Comparison of ENCODE assay signal across 29 cellular contexts in genomic region chr2:201058914-201059313, GRCh38. TPM values are rescaled to one million over a fixed set of nuclear protein-coding genes. Genes with fewer than 3 reads are reported as not detected.
A peak's percentile ranks its signal among the peaks of the same experiment; 100 is the strongest.
DNase-seq lines count a peak whose midpoint lies in the region; ATAC-seq, FAIRE-seq and TF ChIP-seq lines count a peak whose summit lies in the region.
"Had no signal": no experiment of that assay in that cellular context is flagged by ENCODE, and none has a peak within 500 bp of the region (broad histone marks: within the 10 kb centered on the region; RNA-seq: fewer than 3 reads in every experiment).

No MANE protein-coding gene starts in this region.

- H3K36me3 ChIP-seq in K562 (ENCODE audit: control insufficient read depth, insufficient read depth, low read length) (peaks cover 43% of the 10 kb centered on the region), right lobe of liver (no peaks in the 10 kb centered on the region), transverse colon (no peaks in the 10 kb centered on the region)
- H3K36me3 ChIP-seq: SJCRH30 had no signal

- H3K4me3 ChIP-seq in K562, result no peak overlapping the region
- no peak overlapping the region for H3K4me3 ChIP-seq in right lobe of liver
- no peak overlapping the region for H3K4me3 ChIP-seq in transverse colon
- H3K4me3 ChIP-seq: SJCRH30, stomach, tibial artery had no signal

- peaks cover 42% of the 10 kb centered on the region for H3K4me1 Mint-ChIP-seq in activated naive CD8-positive, alpha-beta T cell treated with anti-CD3 and anti-CD28 coated beads, Interleukin-2, amount 50 U/mL, for 24 hours
- H3K4me1 Mint-ChIP-seq in activated naive CD8-positive, alpha-beta T cell treated with anti-CD3 and anti-CD28 coated beads for 36 hours, result peaks cover 39% of the 10 kb centered on the region

- TF ChIP-seq RAD21 in K562 (CRISPR knock-in tag; conservative IDR thresholded peaks at IDR 0.05 in 1 of 2, IDR thresholded peaks at IDR 0.05 in 1 of 2), result no peak

- no peak for DNase-seq in activated naive CD8-positive, alpha-beta T cell treated with anti-CD3 and anti-CD28 coated beads, Interleukin-2, amount 50 U/mL, for 24 hours
- no peak for DNase-seq in activated naive CD8-positive, alpha-beta T cell treated with anti-CD3 and anti-CD28 coated beads for 36 hours
- peak in 2 of 4 experiments; percentile 22 to 59 for DNase-seq in K562 (ENCODE audit: extremely low read depth in 1 of 4, low spot score in 3 of 4)
- no peak for DNase-seq in right lobe of liver
- DNase-seq in transverse colon, result peak; percentile 17
- DNase-seq in stimulated activated CD4-positive, alpha-beta T cell treated with anti-CD3 and anti-CD28 coated beads, Interleukin-2, amount 100 ng/mL, for 24 hours, result no peak
- no peak for DNase-seq in activated CD4-positive, alpha-beta T cell treated with anti-CD3 and anti-CD28 coated beads, Interleukin-2, amount 50 U/mL, for 48 hours
- no peak for DNase-seq in NOMO-1 treated with DMSO at 0.1 percent for 48 hours (lab: John Stamatoyannopoulos, UW; ENCODE audit: unreplicated experiment)
- DNase-seq: 8988T; activated CD4-positive, alpha-beta T cell treated with anti-CD3 and anti-CD28 coated beads for 48 hours; activated CD8-positive, alpha-beta memory T cell treated with anti-CD3 and anti-CD28 coated beads, Interleukin-2, amount 10 ng/mL, durations not matched to agents 7 days and 5 days; activated naive CD4-positive, alpha-beta T cell treated with anti-CD3 and anti-CD28 coated beads, Interleukin-2, amount 10 ng/mL, durations not matched to agents 7 days and 5 days; anterior cingulate cortex; caudate nucleus; DMS153; KBM-7; mesendoderm; NCI-H510A; right cardiac atrium; SJCRH30; stimulated activated CD4-positive, alpha-beta T cell treated with anti-CD3 and anti-CD28 coated beads, Interleukin-12 subunit alpha, Interleukin-12 subunit beta, amount 100 ng/mL, for 4 hours; stomach; T-helper 1 cell; tibial artery had no signal

- no peak overlapping the region for H3K27ac Mint-ChIP-seq in activated naive CD8-positive, alpha-beta T cell treated with anti-CD3 and anti-CD28 coated beads, Interleukin-2, amount 50 U/mL, for 24 hours
- no peak overlapping the region for H3K27ac Mint-ChIP-seq in activated naive CD8-positive, alpha-beta T cell treated with anti-CD3 and anti-CD28 coated beads for 36 hours
- H3K27ac Mint-ChIP-seq: activated CD8-positive, alpha-beta memory T cell treated with anti-CD3 and anti-CD28 coated beads, Interleukin-2, amount 10 ng/mL, durations not matched to agents 7 days and 5 days; activated naive CD4-positive, alpha-beta T cell treated with anti-CD3 and anti-CD28 coated beads, Interleukin-2, amount 10 ng/mL, durations not matched to agents 7 days and 5 days had no signal

- H3K36me3 Mint-ChIP-seq in activated naive CD8-positive, alpha-beta T cell treated with anti-CD3 and anti-CD28 coated beads, Interleukin-2, amount 50 U/mL, for 24 hours (ENCODE audit: low read depth), result peaks cover 20% of the 10 kb centered on the region
- peaks cover 23% of the 10 kb centered on the region for H3K36me3 Mint-ChIP-seq in activated naive CD8-positive, alpha-beta T cell treated with anti-CD3 and anti-CD28 coated beads for 36 hours

- no peak for TF ChIP-seq CTCF in K562 (IDR thresholded peaks at IDR 0.05 in 2 of 3, conservative IDR thresholded peaks at IDR 0.05 in 1 of 3; ENCODE audit: insufficient read depth in 2 of 3, low read depth in 1 of 3, low read length in 3 of 3)
- no peak for TF ChIP-seq CTCF in right lobe of liver (IDR thresholded peaks at IDR 0.05)
- no peak for TF ChIP-seq CTCF in transverse colon (IDR thresholded peaks at IDR 0.05)

- H3K4me3 Mint-ChIP-seq in activated naive CD8-positive, alpha-beta T cell treated with anti-CD3 and anti-CD28 coated beads, Interleukin-2, amount 50 U/mL, for 24 hours, result no peak overlapping the region
- no peak overlapping the region for H3K4me3 Mint-ChIP-seq in activated naive CD8-positive, alpha-beta T cell treated with anti-CD3 and anti-CD28 coated beads for 36 hours
- H3K4me3 Mint-ChIP-seq: activated CD8-positive, alpha-beta memory T cell treated with anti-CD3 and anti-CD28 coated beads, Interleukin-2, amount 10 ng/mL, durations not matched to agents 7 days and 5 days; activated naive CD4-positive, alpha-beta T cell treated with anti-CD3 and anti-CD28 coated beads, Interleukin-2, amount 10 ng/mL, durations not matched to agents 7 days and 5 days; dendritic cell treated with granulocyte-macrophage colony-stimulating factor and Interleukin-4, amounts not matched to agents 40 ng/mL and 50 ng/mL, for 4 days; nephron had no signal

- TF ChIP-seq EP300 in K562 (IDR thresholded peaks at IDR 0.05; ENCODE audit: low read length) (no peak), transverse colon (IDR thresholded peaks at IDR 0.05; ENCODE audit: low read depth) (no peak)

- peak; percentile 33 for ATAC-seq in activated naive CD8-positive, alpha-beta T cell treated with anti-CD3 and anti-CD28 coated beads, Interleukin-2, amount 50 U/mL, for 24 hours
- ATAC-seq in K562, result peak; percentile 84
- ATAC-seq in right lobe of liver, result peak; percentile 83 to 93 (median 90)
- ATAC-seq: activated CD8-positive, alpha-beta memory T cell treated with anti-CD3 and anti-CD28 coated beads, Interleukin-2, amount 10 ng/mL, durations not matched to agents 7 days and 5 days; Panc1 had no signal

- no peak overlapping the region for H2AFZ ChIP-seq in K562 (ENCODE audit: low read depth, low read length)
- H2AFZ ChIP-seq: parathyroid adenoma had no signal

- no TSS peak for BruUV-seq in K562 (replicated peaks; lab: Mats Ljungman, UMichigan)

- CTCF ChIA-PET in K562 (lab: Yijun Ruan, JAX; ENCODE audit: low intra/inter-chr PET ratio), result no interaction called here

- in situ Hi-C loops in K562 (cut with MboI), result no loop called here
- in situ Hi-C loops in transverse colon (cut with MboI; ENCODE audit: low pct_ligation_motif_present in 1 of 4, low pct_unique_long_range_greater_than_20kb in 1 of 4, low sequenced_read_pairs in 3 of 4), result loop anchor here (25.0 kb wide), 2 partner anchors 97 to 147 kb away; partner anchors contain the start of gene ORC2 (in 2 of the 4)

- intact Hi-C loops in K562 (cut with micrococcal nuclease) (no loop called here), right lobe of liver (cut with DNase I) (loop anchor here in 1 of 2 donors (10.0 kb wide), 1 partner anchor 116 kb away; no protein-coding TSS in a partner anchor), transverse colon (cut with DNase I; ENCODE audit: low total_unique reads) (no loop called here)

- H3K9me1 ChIP-seq in K562 (ENCODE audit: control insufficient read depth, insufficient read depth, low read length), result no peaks in the 10 kb centered on the region

- H3K79me2 ChIP-seq in K562 (ENCODE audit: control insufficient read depth, insufficient read depth, low read length), result peaks cover 91% of the 10 kb centered on the region

- TF ChIP-seq POLR2A in K562 (conservative IDR thresholded peaks at IDR 0.05) (no peak), right lobe of liver (IDR thresholded peaks at IDR 0.05) (no peak), transverse colon (IDR thresholded peaks at IDR 0.05) (no peak)

- no peak overlapping the region for H3K4me2 ChIP-seq in K562 (ENCODE audit: insufficient read depth, low read length)

- POLR2A ChIA-PET in K562 (lab: Yijun Ruan, JAX), result interaction anchor here (0.7 to 0.9 kb wide), 2 partner anchors 9 to 20 kb away, joined by 3 to 4 read pairs; no protein-coding TSS in a partner anchor

- peak; percentile 80 for FAIRE-seq in K562 (lab: Jason Lieb, UNC)
- FAIRE-seq: keratinocyte had no signal

- H3K9me3 ChIP-seq in K562 (replicated peaks; ENCODE audit: control insufficient read depth, insufficient read depth, low read depth, low read length) (no peaks in the 10 kb centered on the region), right lobe of liver (no peaks in the 10 kb centered on the region), transverse colon (no peaks in the 10 kb centered on the region)
- H3K9me3 ChIP-seq: SJCRH30, stomach, tibial artery had no signal

- no peak overlapping the region for H3K9ac ChIP-seq in K562 (ENCODE audit: insufficient read depth in 1 of 2, low read depth in 2 of 2, low read length in 2 of 2)
- H3K9ac ChIP-seq: parathyroid adenoma had no signal

- H4K20me1 ChIP-seq in K562 (replicated peaks; ENCODE audit: control insufficient read depth, insufficient read depth, low read length), result no peaks in the 10 kb centered on the region

- peaks cover 3% of the 10 kb centered on the region for H3K27me3 Mint-ChIP-seq in activated naive CD8-positive, alpha-beta T cell treated with anti-CD3 and anti-CD28 coated beads, Interleukin-2, amount 50 U/mL, for 24 hours
- peaks cover 4% of the 10 kb centered on the region for H3K27me3 Mint-ChIP-seq in activated naive CD8-positive, alpha-beta T cell treated with anti-CD3 and anti-CD28 coated beads for 36 hours
- H3K27me3 Mint-ChIP-seq: activated CD8-positive, alpha-beta memory T cell treated with anti-CD3 and anti-CD28 coated beads, Interleukin-2, amount 10 ng/mL, durations not matched to agents 7 days and 5 days; activated naive CD4-positive, alpha-beta T cell treated with anti-CD3 and anti-CD28 coated beads, Interleukin-2, amount 10 ng/mL, durations not matched to agents 7 days and 5 days; dendritic cell treated with granulocyte-macrophage colony-stimulating factor and Interleukin-4, amounts not matched to agents 40 ng/mL and 50 ng/mL, for 4 days had no signal

- H3K27me3 ChIP-seq in K562 (ENCODE audit: control insufficient read depth in 2 of 2, insufficient read depth in 2 of 2, low read length in 2 of 2), result no peaks in the 10 kb centered on the region
- H3K27me3 ChIP-seq in right lobe of liver, result no peaks in the 10 kb centered on the region
- no peaks in the 10 kb centered on the region for H3K27me3 ChIP-seq in transverse colon
- H3K27me3 ChIP-seq: SJCRH30, stomach, tibial artery had no signal

- H3K9me3 Mint-ChIP-seq in activated naive CD8-positive, alpha-beta T cell treated with anti-CD3 and anti-CD28 coated beads, Interleukin-2, amount 50 U/mL, for 24 hours, result peaks cover 9% of the 10 kb centered on the region
- peaks cover 8% of the 10 kb centered on the region for H3K9me3 Mint-ChIP-seq in activated naive CD8-positive, alpha-beta T cell treated with anti-CD3 and anti-CD28 coated beads for 36 hours
- H3K9me3 Mint-ChIP-seq: activated naive CD4-positive, alpha-beta T cell treated with anti-CD3 and anti-CD28 coated beads, Interleukin-2, amount 10 ng/mL, durations not matched to agents 7 days and 5 days; dendritic cell treated with granulocyte-macrophage colony-stimulating factor and Interleukin-4, amounts not matched to agents 40 ng/mL and 50 ng/mL, for 4 days; nephron had no signal

- H3K27ac ChIP-seq in K562 (ENCODE audit: extremely low read depth, low read depth, low read length) (peak overlapping the region; percentile 46; the same call in 1 of the 3 replicates), right lobe of liver (no peak overlapping the region), transverse colon (peak overlapping the region in 3 of 4 donors; percentile 27 to 52 (median 52))
- H3K27ac ChIP-seq: parathyroid adenoma, SJCRH30, tibial artery had no signal

- peaks cover 14 to 36% of the 10 kb centered on the region in 2 experiments for H3K4me1 ChIP-seq in K562 (replicated peaks in 1 of 2; ENCODE audit: control insufficient read depth in 2 of 2, insufficient read depth in 2 of 2, low read length in 2 of 2)
- H3K4me1 ChIP-seq in right lobe of liver, result peaks cover 0 to 22% (median 5%) of the 10 kb centered on the region in 4 donors
- H3K4me1 ChIP-seq in transverse colon, result peaks cover 13 to 35% (median 25%) of the 10 kb centered on the region in 4 donors
- H3K4me1 ChIP-seq: SJCRH30 had no signal

- 18% methylated on average over 1 of the region's 1 CpG for WGBS in K562 (ENCODE audit: insufficient coverage, low coverage, missing lambda C conversion rate)
- WGBS in right lobe of liver (ENCODE audit: insufficient coverage, low coverage, low lambda C conversion rate, missing lambda C conversion rate), result 30% methylated on average over 1 of the region's 1 CpG
- WGBS in transverse colon (ENCODE audit: low coverage in 1 of 2), 2 donors, result 50% methylated on average over 1 of the region's 1 CpG; no CpG with 5 or more reads in 1 of the 2 donors

RNA-seq across cellular contexts. Expression of gene HYCC2, which starts 12.6 kb away (rescaled TPM):
- 10 to 100 TPM; 22.6 to 25.3 TPM for total RNA-seq in activated naive CD8-positive, alpha-beta T cell treated with anti-CD3 and anti-CD28 coated beads for 36 hours
- 36.2 and 109 TPM in 2 replicates for total RNA-seq in K562 (2011; cell fraction: chromatin; rRNA removed; ENCODE audit: low replicate concordance)
- total RNA-seq in K562 (2011; cell fraction: nucleolus; rRNA removed), result 18.8 and 22.1 TPM in 2 replicates
- total RNA-seq in K562 (2011; cell fraction: nucleoplasm; rRNA removed), result 55.3 and 96.3 TPM in 2 replicates
- total RNA-seq in K562 (2014; rRNA removed) (5.4 TPM in 2 replicates), K562 (2014; rRNA removed; fragmentation: Illumina TruSeq; extraction: Trizol) (15.6 and 16.9 TPM in 2 replicates), K562 (2015; rRNA removed; fragmentation: Illumina TruSeq; extraction: Trizol) (11.1 and 12.8 TPM in 2 replicates), K562 (2021) (18.9 and 20.0 TPM in 2 replicates), right lobe of liver (10 to 100 TPM in 3 of 6 experiments, 1 to 10 TPM in 3; 5.5 to 14.0 (median 10.3) TPM), transverse colon (100 to 1,000 TPM in 1 of 4 donors, 10 to 100 TPM in 3; 23.9 to 104 (median 35.8) TPM)
- polyA plus RNA-seq in K562 (2011; rRNA removed) (12.2 and 14.9 TPM in 2 replicates), K562 (2014; fragmentation: Illumina TruSeq; extraction: Trizol) (6.3 and 8.5 TPM in 2 replicates), K562 (2014; fragmentation: Nextera tagmentation; extraction: Ambion mirVana) (1 to 10 TPM; 7.5 to 9.8 TPM), K562 (2014; rRNA removed) (5.2 and 5.5 TPM in 2 replicates)
- 2.4 and 4.6 TPM in 2 replicates for polyA plus RNA-seq in K562 (2011; cell fraction: cytosol; rRNA removed)
- 12.1 and 15.4 TPM in 2 replicates for polyA plus RNA-seq in K562 (2011; cell fraction: nucleus; rRNA removed)
- polyA plus RNA-seq in K562 (2012), result 3.8 TPM in 2 replicates
- polyA minus RNA-seq in K562 (2011; rRNA and poly(A)+ RNA removed), result 33.9 and 39.3 TPM in 2 replicates
- polyA minus RNA-seq in K562 (2011; cell fraction: cytosol; rRNA and poly(A)+ RNA removed), result 8.9 and 12.0 TPM in 2 replicates
- 23.7 and 39.7 TPM in 2 replicates for polyA minus RNA-seq in K562 (2011; cell fraction: nucleus; rRNA and poly(A)+ RNA removed)

RNA-seq across cellular contexts. Expression of gene NDUFB3, which starts 12.9 kb away (rescaled TPM):
- 100 to 1,000 TPM; 139 to 146 TPM for total RNA-seq in activated naive CD8-positive, alpha-beta T cell treated with anti-CD3 and anti-CD28 coated beads for 36 hours
- 4.1 and 9.5 TPM in 2 replicates for total RNA-seq in K562 (2011; cell fraction: chromatin; rRNA removed; ENCODE audit: low replicate concordance)
- 6.4 and 7.8 TPM in 2 replicates for total RNA-seq in K562 (2011; cell fraction: nucleolus; rRNA removed)
- total RNA-seq in K562 (2011; cell fraction: nucleoplasm; rRNA removed), result 11.7 and 11.8 TPM in 2 replicates
- total RNA-seq in K562 (2014; rRNA removed) (116 and 156 TPM in 2 replicates), K562 (2014; rRNA removed; fragmentation: Illumina TruSeq; extraction: Trizol) (202 and 209 TPM in 2 replicates), K562 (2015; rRNA removed; fragmentation: Illumina TruSeq; extraction: Trizol) (138 and 152 TPM in 2 replicates), K562 (2021) (127 and 142 TPM in 2 replicates), right lobe of liver (10 to 100 TPM; 44.5 to 63.9 (median 48.7) TPM), transverse colon (100 to 1,000 TPM in 1 of 4 donors, 10 to 100 TPM in 1, 1 to 10 TPM in 2; 2.2 to 111 (median 44.9) TPM)
- polyA plus RNA-seq in K562 (2011; rRNA removed) (121 and 152 TPM in 2 replicates), K562 (2014; fragmentation: Illumina TruSeq; extraction: Trizol) (126 and 130 TPM in 2 replicates), K562 (2014; fragmentation: Nextera tagmentation; extraction: Ambion mirVana) (100 to 1,000 TPM; 679 to 786 TPM), K562 (2014; rRNA removed) (230 and 235 TPM in 2 replicates)
- polyA plus RNA-seq in K562 (2011; cell fraction: cytosol; rRNA removed), result 21.4 and 72.0 TPM in 2 replicates
- 13.2 and 33.7 TPM in 2 replicates for polyA plus RNA-seq in K562 (2011; cell fraction: nucleus; rRNA removed)
- 97.7 and 221 TPM in 2 replicates for polyA plus RNA-seq in K562 (2012)
- polyA minus RNA-seq in K562 (2011; rRNA and poly(A)+ RNA removed), result 53.1 and 53.6 TPM in 2 replicates
- 14.2 and 17.0 TPM in 2 replicates for polyA minus RNA-seq in K562 (2011; cell fraction: cytosol; rRNA and poly(A)+ RNA removed)
- polyA minus RNA-seq in K562 (2011; cell fraction: nucleus; rRNA and poly(A)+ RNA removed), result 4.7 and 12.2 TPM in 2 replicates

RNA-seq across cellular contexts. Expression of gene CFLAR, which starts 57.0 kb away (rescaled TPM):
- 100 to 1,000 TPM; 190 to 198 TPM for total RNA-seq in activated naive CD8-positive, alpha-beta T cell treated with anti-CD3 and anti-CD28 coated beads for 36 hours
- 362 and 472 TPM in 2 replicates for total RNA-seq in K562 (2011; cell fraction: chromatin; rRNA removed; ENCODE audit: low replicate concordance)
- 167 and 172 TPM in 2 replicates for total RNA-seq in K562 (2011; cell fraction: nucleolus; rRNA removed)
- 230 and 255 TPM in 2 replicates for total RNA-seq in K562 (2011; cell fraction: nucleoplasm; rRNA removed)
- total RNA-seq in K562 (2014; rRNA removed), result 46.0 and 48.6 TPM in 2 replicates
- total RNA-seq in K562 (2014; rRNA removed; fragmentation: Illumina TruSeq; extraction: Trizol), result 73.6 and 95.3 TPM in 2 replicates
- total RNA-seq in K562 (2015; rRNA removed; fragmentation: Illumina TruSeq; extraction: Trizol), result 32.9 and 39.4 TPM in 2 replicates
- total RNA-seq in K562 (2021), result 66.4 and 78.4 TPM in 2 replicates
- 55.5 and 102 TPM in 2 replicates for polyA plus RNA-seq in K562 (2011; rRNA removed)
- 42.6 and 44.2 TPM in 2 replicates for polyA plus RNA-seq in K562 (2011; cell fraction: cytosol; rRNA removed)
- 65.0 and 100 TPM in 2 replicates for polyA plus RNA-seq in K562 (2011; cell fraction: nucleus; rRNA removed)
- 48.8 and 58.4 TPM in 2 replicates for polyA plus RNA-seq in K562 (2012)
- 54.0 and 55.1 TPM in 2 replicates for polyA plus RNA-seq in K562 (2014; fragmentation: Illumina TruSeq; extraction: Trizol)
- polyA plus RNA-seq in K562 (2014; fragmentation: Nextera tagmentation; extraction: Ambion mirVana), result 10 to 100 TPM; 27.5 to 30.3 TPM
- polyA plus RNA-seq in K562 (2014; rRNA removed), result 45.6 and 55.9 TPM in 2 replicates
- polyA minus RNA-seq in K562 (2011; rRNA and poly(A)+ RNA removed), result 142 and 164 TPM in 2 replicates
- 41.0 and 53.7 TPM in 2 replicates for polyA minus RNA-seq in K562 (2011; cell fraction: cytosol; rRNA and poly(A)+ RNA removed)
- 135 and 142 TPM in 2 replicates for polyA minus RNA-seq in K562 (2011; cell fraction: nucleus; rRNA and poly(A)+ RNA removed)
- 10 to 100 TPM; 50.2 to 85.4 (median 66.3) TPM for total RNA-seq in right lobe of liver
- 100 to 1,000 TPM; 148 to 449 (median 323) TPM for total RNA-seq in transverse colon

Comparison
In these comparisons a context has a peak if more than half of its experiments do, and no peak if none do; other contexts are left out.
1. ATAC-seq: peak in every context shown above with its lines; median percentile 90 in right lobe of liver; 84 in K562; 33 in activated naive CD8-positive, alpha-beta T cell treated with anti-CD3 and anti-CD28 coated beads, Interleukin-2, amount 50 U/mL, for 24 hours.
2. H3K27ac ChIP-seq: peak in K562 (single experiment) and transverse colon (3 of 4); none in right lobe of liver (0 of 3).